10 cellular contexts compared by ENCODE assay signal in the genomic region with DNA sequence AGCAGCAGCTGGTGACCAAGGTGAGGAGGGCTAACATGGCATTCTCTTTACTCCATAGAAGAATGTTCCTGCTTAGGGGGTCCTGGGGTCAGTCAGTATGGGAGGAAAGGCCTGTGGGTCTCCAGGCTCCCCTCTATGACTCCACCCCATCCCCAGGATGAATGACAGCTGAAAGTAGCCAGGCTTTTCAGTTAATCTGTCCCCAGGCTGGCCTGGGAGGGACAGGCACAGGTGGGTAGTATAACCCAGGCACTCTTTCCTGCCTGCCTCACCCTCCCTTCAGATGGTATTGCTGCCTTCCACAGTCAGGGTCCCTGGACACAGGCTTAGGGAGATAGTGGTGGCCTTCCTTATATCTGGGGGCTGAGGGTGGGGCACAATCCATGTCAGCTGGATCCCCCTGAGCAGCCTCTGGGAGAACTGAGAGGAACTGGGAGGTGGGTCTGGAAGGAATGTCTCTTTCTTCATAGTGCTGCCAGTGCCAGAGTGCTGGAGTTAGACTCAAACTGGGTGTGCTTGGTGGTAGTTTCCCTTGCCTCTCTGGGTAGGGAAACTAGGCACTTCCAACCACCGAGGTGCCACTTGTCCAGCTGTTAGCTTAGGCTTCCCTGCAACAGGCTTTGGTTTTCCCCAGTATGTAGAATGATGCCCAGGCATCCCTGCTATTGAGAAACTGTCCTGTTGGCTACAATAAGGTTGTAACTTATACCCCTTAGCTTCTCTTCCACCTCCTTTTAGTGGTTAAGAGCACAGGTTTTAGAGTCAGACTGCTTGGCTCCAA. TPM values are rescaled to one million over a fixed set of nuclear protein-coding genes. Genes with fewer than 3 reads are reported as not detected.
DNase-seq lines count a peak whose midpoint lies in the region; ATAC-seq and TF ChIP-seq lines count a peak whose summit lies in the region.
"Had no signal": no experiment of that assay in that cellular context is flagged by ENCODE, and none has a peak within 500 bp of the region (broad histone marks: within the 10 kb centered on the region; RNA-seq: fewer than 3 reads in every experiment).

No MANE protein-coding gene starts in this region.

- no peaks in the 10 kb centered on the region for H3F3A ChIP-seq in PC-3 (ENCODE audit: low read length, unreplicated experiment)

- H3K4me3 ChIP-seq in CD8-positive, alpha-beta memory T cell (ENCODE audit: low read length): no peak overlapping the region
- no peak overlapping the region for H3K4me3 ChIP-seq in ascending aorta
- H3K4me3 ChIP-seq in esophagus squamous epithelium: no peak overlapping the region
- H3K4me3 ChIP-seq in PC-3 (ENCODE audit: low read length): no peak overlapping the region

- H3K27me3 Mint-ChIP-seq in CD8-positive, alpha-beta memory T cell: no peaks in the 10 kb centered on the region
- no peaks in the 10 kb centered on the region for H3K27me3 Mint-ChIP-seq in natural killer cell (ENCODE audit: low read depth in 2 of 2)
- H3K27me3 Mint-ChIP-seq: brain had no signal

- CTCF ChIA-PET in CD8-positive, alpha-beta memory T cell (lab: Charles Lee): no interaction called here
- CTCF ChIA-PET in PC-3 (lab: Charles Lee): no interaction called here

- H3K36me3 Mint-ChIP-seq in CD8-positive, alpha-beta memory T cell: peaks cover 0 to 3% (median 0%) of the 10 kb centered on the region in 3 donors
- no peaks in the 10 kb centered on the region for H3K36me3 Mint-ChIP-seq in natural killer cell

- no peak overlapping the region for H3K4me2 ChIP-seq in PC-3 (ENCODE audit: low read length)

- TF ChIP-seq CTCF in ascending aorta (IDR thresholded peaks at IDR 0.05) (no peak), natural killer cell (IDR thresholded peaks at IDR 0.05) (no peak), esophagus squamous epithelium (IDR thresholded peaks at IDR 0.05) (no peak), PC-3 (conservative IDR thresholded peaks at IDR 0.05; ENCODE audit: low read depth, low read length) (no peak)

- no peak overlapping the region for H3K9ac ChIP-seq in PC-3 (ENCODE audit: low read length)

- H3K4me3 Mint-ChIP-seq in CD8-positive, alpha-beta memory T cell: peak overlapping the region in 2 of 7 donors; percentile 25 to 37
- H3K4me3 Mint-ChIP-seq in natural killer cell: no peak overlapping the region
- H3K4me3 Mint-ChIP-seq: brain had no signal

- no peak for TF ChIP-seq POLR2A in esophagus squamous epithelium (IDR thresholded peaks at IDR 0.05)

- BruUV-seq in PC-3 (replicated peaks; lab: Mats Ljungman, UMichigan): no TSS peak

- H4K20me1 ChIP-seq in PC-3 (ENCODE audit: low read length): peaks cover 58% of the 10 kb centered on the region

- no peaks in the 10 kb centered on the region for H3K9me3 Mint-ChIP-seq in CD8-positive, alpha-beta memory T cell
- H3K9me3 Mint-ChIP-seq in natural killer cell: no peaks in the 10 kb centered on the region
- H3K9me3 Mint-ChIP-seq: brain had no signal

- peak overlapping the region; percentile 12 to 91 (median 84) for H3K27ac Mint-ChIP-seq in CD8-positive, alpha-beta memory T cell
- H3K27ac Mint-ChIP-seq in natural killer cell: peak overlapping the region; percentile 63 to 78

- peaks cover 100% of the 10 kb centered on the region for H3K79me2 ChIP-seq in PC-3 (ENCODE audit: low read length)

- H3K27me3 ChIP-seq in CD8-positive, alpha-beta memory T cell (ENCODE audit: insufficient read depth, low read length, poor library complexity, severe bottlenecking): no peaks in the 10 kb centered on the region
- H3K27me3 ChIP-seq in ascending aorta (no peaks in the 10 kb centered on the region), esophagus squamous epithelium (no peaks in the 10 kb centered on the region), PC-3 (ENCODE audit: low read length) (no peaks in the 10 kb centered on the region)

- no peaks in the 10 kb centered on the region for H3K9me2 ChIP-seq in PC-3 (replicated peaks; ENCODE audit: low read length)

- H2AFZ ChIP-seq in PC-3 (ENCODE audit: low read length): no peak overlapping the region

- no peak overlapping the region for H3K27ac ChIP-seq in CD8-positive, alpha-beta memory T cell (ENCODE audit: low read depth, low read length)
- peak overlapping the region; percentile 41 to 45 for H3K27ac ChIP-seq in ascending aorta
- H3K27ac ChIP-seq in esophagus squamous epithelium: peak overlapping the region in 2 of 4 donors; percentile 1 to 37
- H3K27ac ChIP-seq in PC-3 (ENCODE audit: low read length): no peak overlapping the region

- no peaks in the 10 kb centered on the region for H3K9me3 ChIP-seq in CD8-positive, alpha-beta memory T cell (ENCODE audit: low read length)
- H3K9me3 ChIP-seq in ascending aorta: no peaks in the 10 kb centered on the region
- H3K9me3 ChIP-seq in esophagus squamous epithelium: no peaks in the 10 kb centered on the region
- no peaks in the 10 kb centered on the region for H3K9me3 ChIP-seq in PC-3 (ENCODE audit: low read length)

- intact Hi-C loops in ascending aorta (cut with DNase I): no loop called here
- intact Hi-C loops in natural killer cell (cut with micrococcal nuclease): no loop called here
- intact Hi-C loops in esophagus squamous epithelium (cut with DNase I): no loop called here
- intact Hi-C loops in PC-3 (cut with micrococcal nuclease): no loop called here

- H3K36me3 ChIP-seq in CD8-positive, alpha-beta memory T cell (ENCODE audit: insufficient read depth, low read length): no peaks in the 10 kb centered on the region
- H3K36me3 ChIP-seq in ascending aorta: no peaks in the 10 kb centered on the region
- no peaks in the 10 kb centered on the region for H3K36me3 ChIP-seq in esophagus squamous epithelium
- H3K36me3 ChIP-seq in PC-3 (ENCODE audit: low read depth, low read length): no peaks in the 10 kb centered on the region

- DNase-seq in CD8-positive, alpha-beta memory T cell: no peak
- DNase-seq in ascending aorta (ENCODE audit: low spot score in 2 of 2) (no peak), natural killer cell (no peak), esophagus squamous epithelium (lab: John Stamatoyannopoulos, UW) (no peak), PC-3 (no peak)
- no peak for DNase-seq in activated CD4-positive, alpha-beta T cell treated with anti-CD3 and anti-CD28 coated beads for 4 hours
- DNase-seq: glutamatergic neuron had no signal

- ATAC-seq in HG02623 (IDR thresholded peaks at IDR 0.05; ENCODE audit: unreplicated experiment): peak; percentile 10
- ATAC-seq in natural killer cell: no peak
- ATAC-seq in GM18861 (IDR thresholded peaks at IDR 0.05; ENCODE audit: unreplicated experiment): no peak
- no peak for ATAC-seq in PC-3

- peaks cover 82 to 97% (median 91%) of the 10 kb centered on the region in 3 donors for H3K4me1 Mint-ChIP-seq in CD8-positive, alpha-beta memory T cell
- peaks cover 59 to 73% of the 10 kb centered on the region in 2 donors for H3K4me1 Mint-ChIP-seq in natural killer cell

- peaks cover 81% of the 10 kb centered on the region for H3K4me1 ChIP-seq in CD8-positive, alpha-beta memory T cell (ENCODE audit: insufficient read depth, low read length)
- H3K4me1 ChIP-seq in ascending aorta (peaks cover 27 to 40% of the 10 kb centered on the region in 2 donors), esophagus squamous epithelium (peaks cover 12 to 98% (median 48%) of the 10 kb centered on the region in 3 donors), PC-3 (ENCODE audit: insufficient read depth, low read length) (peaks cover 13% of the 10 kb centered on the region)

- POLR2A ChIA-PET in CD8-positive, alpha-beta memory T cell (lab: Charles Lee): no interaction called here
- POLR2A ChIA-PET in PC-3 (lab: Charles Lee; ENCODE audit: unreplicated experiment): no interaction called here

- WGBS in esophagus squamous epithelium, 2 donors: 60% methylated on average over 1 of the region's 1 CpG; no CpG with 5 or more reads in 1 of the 2 donors

RNA-seq across cellular contexts. Expression of a gene that starts 27.8 kb away (rescaled TPM):
- total RNA-seq in CD8-positive, alpha-beta memory T cell: 100 to 1,000 TPM; 329 to 344 TPM
- polyA plus RNA-seq in CD8-positive, alpha-beta memory T cell: 28.4 TPM
- total RNA-seq in ascending aorta (105 TPM), natural killer cell (100 to 1,000 TPM; 103 to 117 (median 112) TPM), esophagus squamous epithelium (100 to 1,000 TPM in 1 of 4 donors, 10 to 100 TPM in 3; 81.7 to 105 (median 95.2) TPM), PC-3 (2014; rRNA removed) (63.9 and 123 TPM in 2 replicates)

Comparison
In these comparisons a context has a peak if more than half of its experiments do, and no peak if none do; other contexts are left out.
1. H3K27ac ChIP-seq: peak in ascending aorta (2 of 2); none in CD8-positive, alpha-beta memory T cell (single experiment) and PC-3 (single experiment).